ENCODE assay signal across 1 cellular context in genomic region chr2:205543262-205543843, GRCh38.
TF ChIP-seq lines count a peak whose summit lies in the region.

No MANE protein-coding gene starts in this region.

TF ChIP-seq in HepG2, 621 proteins besides CTCF, POLR2A, EP300 and RAD21 (continued from another document):
- TF ChIP-seq CEBPZ (IDR thresholded peaks at IDR 0.05; ENCODE audit: low read length) = no peak
- TF ChIP-seq ZFP41 (CRISPR knock-in tag; IDR thresholded peaks at IDR 0.05; ENCODE audit: borderline replicate concordance) = no peak
- TF ChIP-seq ZNF75D (CRISPR knock-in tag; IDR thresholded peaks at IDR 0.05; ENCODE audit: borderline replicate concordance) = no peak
- TF ChIP-seq ZNF816 (CRISPR knock-in tag; IDR thresholded peaks at IDR 0.05; ENCODE audit: borderline replicate concordance) = no peak
- TF ChIP-seq ZNF253 (CRISPR knock-in tag; IDR thresholded peaks at IDR 0.05; ENCODE audit: borderline replicate concordance) = no peak
